Comparison of ENCODE assay signal across 8 cellular contexts in genomic region chr6:3229566-3230274, GRCh38. TPM values are rescaled to one million over a fixed set of nuclear protein-coding genes. Genes with fewer than 3 reads are reported as not detected.
DNase-seq lines count a peak whose midpoint lies in the region; ATAC-seq and TF ChIP-seq lines count a peak whose summit lies in the region.

No MANE protein-coding gene starts in this region.

- in situ Hi-C loops in G401 (cut with HindIII; ENCODE audit: low sequenced_read_pairs) = no loop called here

- peak; percentile 52 for DNase-seq in G401 (ENCODE audit: low spot score)
- peak; percentile 79 for DNase-seq in NCI-H2029 (lab: John Stamatoyannopoulos, UW)
- DNase-seq in activated naive CD4-positive, alpha-beta T cell treated with anti-CD3 and anti-CD28 coated beads, Interleukin-2, amount 50 U/mL, for 16 hours = peak; percentile 30
- no peak for DNase-seq in mesothelial cell of epicardium (ENCODE audit: low spot score in 2 of 2, unreplicated experiment in 2 of 2)
- DNase-seq in hippocampal formation (lab: John Stamatoyannopoulos, UW) = no peak
- DNase-seq in cerebellum (ENCODE audit: low spot score) = no peak
- no peak for DNase-seq in inferior parietal cortex (ENCODE audit: extremely low spot score)

- H3K36me3 Mint-ChIP-seq in mesothelial cell of epicardium = no peaks in the 10 kb centered on the region

- H3K27ac Mint-ChIP-seq in mesothelial cell of epicardium = no peak overlapping the region

- TF ChIP-seq CTCF in mesothelial cell of epicardium (IDR thresholded peaks at IDR 0.05; ENCODE audit: unreplicated experiment) = no peak

- H3K27me3 Mint-ChIP-seq in mesothelial cell of epicardium (ENCODE audit: low read depth) = peaks cover 58% of the 10 kb centered on the region

- H3K4me1 Mint-ChIP-seq in mesothelial cell of epicardium = peaks cover 57% of the 10 kb centered on the region

- H3K4me3 Mint-ChIP-seq in mesothelial cell of epicardium = peak overlapping the region; percentile 84

- H3K9me3 Mint-ChIP-seq in mesothelial cell of epicardium = no peaks in the 10 kb centered on the region

- ATAC-seq in GM18867 (IDR thresholded peaks at IDR 0.05; ENCODE audit: unreplicated experiment) = no peak

RNA-seq across cellular contexts. Expression of gene TUBB2B, which starts 2.3 kb away (rescaled TPM):
- 31.6 and 39.2 TPM in 2 replicates for total RNA-seq in G401 (2014; rRNA removed; shearing (Covaris generic))
- total RNA-seq in mesothelial cell of epicardium (110 to 121 TPM (median 114 TPM) in 3 replicates), cerebellum (1,395 TPM)

RNA-seq across cellular contexts. Expression of gene PSMG4, which starts 29.0 kb away (rescaled TPM):
- 26.6 and 54.5 TPM in 2 replicates for total RNA-seq in G401 (2014; rRNA removed; shearing (Covaris generic))
- total RNA-seq in mesothelial cell of epicardium (26.1 to 27.8 TPM (median 26.6 TPM) in 3 replicates), cerebellum (40.9 TPM)

Comparison
In these comparisons a context has a peak if more than half of its experiments do, and no peak if none do; other contexts are left out.
1. DNase-seq: peak in G401 (single experiment), NCI-H2029 (single experiment) and activated naive CD4-positive, alpha-beta T cell treated with anti-CD3 and anti-CD28 coated beads, Interleukin-2, amount 50 U/mL, for 16 hours (single experiment); none in mesothelial cell of epicardium (0 of 2), hippocampal formation (0 of 2), cerebellum (single experiment) and inferior parietal cortex (single experiment).
2. RNA of gene TUBB2B, which starts 2.3 kb away (total RNA-seq): 1,395 TPM in cerebellum (single experiment); 110 to 121 TPM in mesothelial cell of epicardium and 31.6 to 39.2 TPM in G401; every median in the first group is over 10 times any median in the second.